ENCODE assay signal across 8 cellular contexts in genomic region chr9:112112941-112113399, GRCh38.
A peak's percentile ranks its signal among the peaks of the same experiment; 100 is the strongest.
DNase-seq lines count a peak whose midpoint lies in the region; ATAC-seq and TF ChIP-seq lines count a peak whose summit lies in the region.

No MANE protein-coding gene starts in this region.

- CTCF ChIA-PET in A673 (lab: Charles Lee) (interaction anchor here (0.6 to 1.4 kb wide), 3 partner anchors 15 to 221 kb away, joined by 3 to 17 read pairs (median 12); no protein-coding TSS in a partner anchor), GM10248 (lab: Yijun Ruan, JAX) (interaction anchor here (0.8 to 3.3 kb wide), 24 partner anchors 9 to 733 kb away, joined by 3 to 43 read pairs (median 3); partner anchors contain the start of gene HSDL2)

- H3K36me3 ChIP-seq in A673 (ENCODE audit: insufficient read depth, low read length, poor library complexity, severe bottlenecking), result no peaks in the 10 kb centered on the region
- no peaks in the 10 kb centered on the region for H3K36me3 ChIP-seq in Peyer's patch

- no peaks in the 10 kb centered on the region for H3K27me3 ChIP-seq in A673 (replicated peaks; ENCODE audit: insufficient read depth, low read depth, low read length, poor library complexity)
- H3K27me3 ChIP-seq in Peyer's patch, result no peaks in the 10 kb centered on the region

- H3K9me3 ChIP-seq in A673 (ENCODE audit: low read depth, low read length, poor library complexity, severe bottlenecking), result no peaks in the 10 kb centered on the region
- H3K9me3 ChIP-seq in Peyer's patch, result no peaks in the 10 kb centered on the region

- H3K4me1 ChIP-seq in A673 (ENCODE audit: insufficient read depth, low read length, poor library complexity, severe bottlenecking), result no peaks in the 10 kb centered on the region
- no peaks in the 10 kb centered on the region for H3K4me1 ChIP-seq in Peyer's patch

- POLR2A ChIA-PET in A673 (lab: Charles Lee; ENCODE audit: low non-redundant PET) (no interaction called here), GM10248 (lab: Yijun Ruan, JAX) (no interaction called here)

- ATAC-seq in GM21423 (IDR thresholded peaks at IDR 0.05; ENCODE audit: unreplicated experiment), result no peak
- ATAC-seq in GM21526 (IDR thresholded peaks at IDR 0.05; ENCODE audit: low FRiP score, unreplicated experiment), result no peak
- ATAC-seq in HG02763 (IDR thresholded peaks at IDR 0.05; ENCODE audit: unreplicated experiment), result no peak

- intact Hi-C loops in A673 (cut with micrococcal nuclease; ENCODE audit: unreplicated experiment), result loop anchor here (5.0 kb wide), 1 partner anchor 219 kb away; the partner anchor contains the start of gene PTBP3

- no TSS peak for BruUV-seq in A673 (replicated peaks; lab: Mats Ljungman, UMichigan)

- H3K4me3 ChIP-seq in A673 (ENCODE audit: low read depth, low read length, poor library complexity, severe bottlenecking), result no peak overlapping the region
- H3K4me3 ChIP-seq in Peyer's patch, result no peak overlapping the region

- TF ChIP-seq CTCF in A673 (conservative IDR thresholded peaks at IDR 0.05; ENCODE audit: low read depth, low read length) (peak; percentile 46; the same call in 1 of the 2 replicates), GM10248 (IDR thresholded peaks at IDR 0.05; ENCODE audit: control extremely low read depth, extremely low read depth, low read depth, missing control alignments) (peak; percentile 50), Peyer's patch (IDR thresholded peaks at IDR 0.05) (peak in 5 of 6 experiments; percentile 10 to 90 (median 75))

- H3K27ac ChIP-seq in A673 (ENCODE audit: low read depth, low read length, poor library complexity, severe bottlenecking) (no peak overlapping the region), Peyer's patch (no peak overlapping the region)

- TF ChIP-seq POLR2A in Peyer's patch (IDR thresholded peaks at IDR 0.05), result no peak

- DNase-seq in A673 (ENCODE audit: low spot score) (peak; percentile 30), GM10248 (ENCODE audit: extremely low spot score) (peak; percentile 29), Peyer's patch (peak in 2 of 3 donors; percentile 53 to 56), dermis microvascular lymphatic vessel endothelial cell (ENCODE audit: low read depth in 2 of 2) (peak; percentile 11 to 57), renal cortical epithelial cell (ENCODE audit: low read depth) (peak; percentile 76)
